Comparison of ENCODE assay signal across 8 cellular contexts in genomic region chr1:28579374-28579773, GRCh38. TPM values are rescaled to one million over a fixed set of nuclear protein-coding genes. Genes with fewer than 3 reads are reported as not detected.
DNase-seq lines count a peak whose midpoint lies in the region; ATAC-seq and TF ChIP-seq lines count a peak whose summit lies in the region.
"Had no signal": no experiment of that assay in that cellular context is flagged by ENCODE, and none has a peak within 500 bp of the region (broad histone marks: within the 10 kb centered on the region; RNA-seq: fewer than 3 reads in every experiment).

No MANE protein-coding gene starts in this region.

- H3K27me3 ChIP-seq in GM23338 (ENCODE audit: insufficient read depth), result peaks cover 4% of the 10 kb centered on the region; the same call in 1 of the 2 replicates
- H3K27me3 ChIP-seq in SJCRH30, result no peaks in the 10 kb centered on the region
- H3K27me3 ChIP-seq in skeletal muscle satellite cell (ENCODE audit: control insufficient read depth, insufficient read depth, low read length), result no peaks in the 10 kb centered on the region
- H3K27me3 ChIP-seq in left lung, result no peaks in the 10 kb centered on the region

- peak overlapping the region; percentile 100 for H3K4me2 ChIP-seq in GM23338
- H3K4me2 ChIP-seq in skeletal muscle satellite cell (ENCODE audit: low read length), result peak overlapping the region; percentile 95

- no peaks in the 10 kb centered on the region for H3K9me2 ChIP-seq in GM23338 (ENCODE audit: insufficient read depth)

- H3K9me3 Mint-ChIP-seq in GM23338, result no peaks in the 10 kb centered on the region

- H3K4me1 ChIP-seq in GM23338 (ENCODE audit: insufficient read depth) (peaks cover 19% of the 10 kb centered on the region), SJCRH30 (peaks cover 6% of the 10 kb centered on the region), skeletal muscle satellite cell (ENCODE audit: control insufficient read depth, insufficient read depth, low read length) (peaks cover 19% of the 10 kb centered on the region), left lung (peaks cover 21 to 40% of the 10 kb centered on the region in 2 donors)

- peak overlapping the region; percentile 95 for H3K9ac ChIP-seq in skeletal muscle satellite cell (ENCODE audit: low read depth, low read length)

- intact Hi-C loops in left lung (cut with DNase I), result no loop called here

- no peak overlapping the region for H2AFZ ChIP-seq in GM23338

- H4K20me1 ChIP-seq in GM23338 (replicated peaks; ENCODE audit: insufficient read depth), result peaks cover 35% of the 10 kb centered on the region

- H3K4me3 ChIP-seq in GM23338 (peak overlapping the region; percentile 100), SJCRH30 (peak overlapping the region; percentile 6; the same call in 1 of the 2 replicates), epithelial cell of proximal tubule (ENCODE audit: low read depth, low read length) (peak overlapping the region; percentile 97), skeletal muscle satellite cell (ENCODE audit: low read length) (peak overlapping the region; percentile 92), left lung (peak overlapping the region in 1 of 2 donors; percentile 86)

- H3K27ac ChIP-seq in GM23338 (ENCODE audit: low read depth) (peak overlapping the region; percentile 92), SJCRH30 (no peak overlapping the region), left lung (peak overlapping the region in 1 of 2 donors; percentile 92)

- no peak for TF ChIP-seq CTCF in GM23338 (conservative IDR thresholded peaks at IDR 0.05; ENCODE audit: low read depth in 2 of 2)
- TF ChIP-seq CTCF in epithelial cell of proximal tubule (conservative IDR thresholded peaks at IDR 0.05; ENCODE audit: low read depth, low read length), result no peak
- TF ChIP-seq CTCF in left lung (IDR thresholded peaks at IDR 0.05), result no peak

- H3K79me2 ChIP-seq in GM23338 (replicated peaks; ENCODE audit: insufficient read depth), result peaks cover 35% of the 10 kb centered on the region

- peak overlapping the region; percentile 76 for H3K27ac Mint-ChIP-seq in GM23338

- peaks cover 20% of the 10 kb centered on the region for H3K27me3 Mint-ChIP-seq in GM23338 (ENCODE audit: insufficient read depth, low read depth, poor library complexity)

- H3K36me3 ChIP-seq in GM23338 (ENCODE audit: insufficient read depth) (peaks cover 39% of the 10 kb centered on the region), SJCRH30 (peaks cover 43% of the 10 kb centered on the region), skeletal muscle satellite cell (ENCODE audit: insufficient read depth, low read length) (peaks cover 39% of the 10 kb centered on the region), left lung (peaks cover 0 to 62% of the 10 kb centered on the region in 2 donors)

- peaks cover 18% of the 10 kb centered on the region for H3K4me1 Mint-ChIP-seq in GM23338

- H3K36me3 Mint-ChIP-seq in GM23338 (ENCODE audit: low read depth), result peaks cover 60% of the 10 kb centered on the region

- peak overlapping the region; percentile 98 for H3K4me3 Mint-ChIP-seq in GM23338

- H3F3A ChIP-seq in GM23338 (replicated peaks; ENCODE audit: low read depth), result peaks cover 59% of the 10 kb centered on the region

- DNase-seq in GM23338 (ENCODE audit: low spot score) (no peak), SJCRH30 (no peak), epithelial cell of proximal tubule (ENCODE audit: low read depth) (no peak), left lung (no peak)
- DNase-seq: NCI-H748 treated with DMSO at 0.1 percent for 48 hours had no signal

- ATAC-seq in GM23338, result no peak
- no peak for ATAC-seq in GM21423 (IDR thresholded peaks at IDR 0.05; ENCODE audit: unreplicated experiment)
- ATAC-seq in HG02970 (IDR thresholded peaks at IDR 0.05; ENCODE audit: low FRiP score, unreplicated experiment), result no peak
- no peak for ATAC-seq in left lung

- no peaks in the 10 kb centered on the region for H3K9me3 ChIP-seq in SJCRH30 (replicated peaks)
- no peaks in the 10 kb centered on the region for H3K9me3 ChIP-seq in skeletal muscle satellite cell (replicated peaks; ENCODE audit: low read length)
- H3K9me3 ChIP-seq in left lung, result no peaks in the 10 kb centered on the region

TF ChIP-seq in GM23338, 12 proteins besides CTCF, POLR2A, EP300 and RAD21 (continues in another document):
- no peak for TF ChIP-seq ETS1 (IDR thresholded peaks at IDR 0.05)
- TF ChIP-seq EZH2 (IDR thresholded peaks at IDR 0.05; ENCODE audit: low read depth, unreplicated experiment), result no peak
- no peak for TF ChIP-seq EZH2phosphoT487 (IDR thresholded peaks at IDR 0.05; ENCODE audit: unreplicated experiment)
- no peak for TF ChIP-seq POLR2AphosphoS5 (IDR thresholded peaks at IDR 0.05; ENCODE audit: low read depth)
- TF ChIP-seq CREB1 (CRISPR knock-in tag; IDR thresholded peaks at IDR 0.05; ENCODE audit: low read depth), result no peak
- no peak for TF ChIP-seq JUNB (IDR thresholded peaks at IDR 0.05; ENCODE audit: unreplicated experiment)
- TF ChIP-seq ZNF114 (CRISPR knock-in tag; IDR thresholded peaks at IDR 0.05), result no peak
- TF ChIP-seq NANOG (IDR thresholded peaks at IDR 0.05; ENCODE audit: borderline replicate concordance), result no peak

RNA-seq across cellular contexts. Expression of gene RAB42, which starts 12.7 kb away (rescaled TPM):
- total RNA-seq in GM23338 (2014; rRNA removed; shearing (Covaris generic)), result 17.7 and 22.5 TPM in 2 replicates
- 12.4 and 13.0 TPM in 2 replicates for polyA plus RNA-seq in GM23338 (2016; fragmentation: Nextera tagmentation; extraction: Ambion mirVana)
- not detected in 2 replicates for total RNA-seq in SJCRH30 (2014; rRNA removed; shearing (Covaris generic))
- total RNA-seq in epithelial cell of proximal tubule (14.5 and 18.3 TPM in 2 replicates), left lung (10 to 100 TPM in 1 of 2 donors, 1 to 10 TPM in 1; 6.1 to 17.7 TPM)
- 0.66 and 1.5 TPM in 2 replicates for total RNA-seq in skeletal muscle satellite cell (2012; rRNA removed)

RNA-seq across cellular contexts. Expression of gene TRNAU1AP, which starts 26.5 kb away (rescaled TPM):
- total RNA-seq in GM23338 (2014; rRNA removed; shearing (Covaris generic)), result 13.0 and 20.3 TPM in 2 replicates
- polyA plus RNA-seq in GM23338 (2016; fragmentation: Nextera tagmentation; extraction: Ambion mirVana), result 39.2 and 42.1 TPM in 2 replicates
- 24.7 and 28.4 TPM in 2 replicates for total RNA-seq in SJCRH30 (2014; rRNA removed; shearing (Covaris generic))
- 23.9 and 30.4 TPM in 2 replicates for total RNA-seq in epithelial cell of proximal tubule
- total RNA-seq in skeletal muscle satellite cell (2012; rRNA removed), result 25.6 and 26.9 TPM in 2 replicates
- 10 to 100 TPM; 26.1 to 27.0 TPM for total RNA-seq in left lung
